27 cellular contexts compared by ENCODE assay signal in genomic region chr20:56371977-56372376, GRCh38. TPM values are rescaled to one million over a fixed set of nuclear protein-coding genes. Genes with fewer than 3 reads are reported as not detected.
"Had no signal": no experiment of that assay in that cellular context is flagged by ENCODE, and none has a peak within 500 bp of the region (broad histone marks: within the 10 kb centered on the region; RNA-seq: fewer than 3 reads in every experiment).

No MANE protein-coding gene starts in this region.

- ATAC-seq: activated naive CD4-positive, alpha-beta T cell treated with anti-CD3 and anti-CD28 coated beads, Interleukin-2, amount 50 U/mL, for 72 hours; activated T-cell treated with anti-CD3 and anti-CD28 coated beads, Interleukin-2, amount 50 U/mL, for 4 hours; Panc1 had no signal

- H3K4me2 ChIP-seq: KMS-11 had no signal

- H3K27ac ChIP-seq: KMS-11, VCaP had no signal

- DNase-seq: activated CD4-positive, alpha-beta memory T cell treated with anti-CD3 and anti-CD28 coated beads for 36 hours; activated CD4-positive, alpha-beta T cell treated with anti-CD3 and anti-CD28 coated beads, Interleukin-2, amount 10 ng/mL, durations not matched to agents 7 days and 5 days; activated CD4-positive, CD25-positive, alpha-beta regulatory T cell; activated CD8-positive, alpha-beta memory T cell treated with anti-CD3 and anti-CD28 coated beads for 24 hours; activated effector memory CD4-positive, alpha-beta T cell treated with anti-CD3 and anti-CD28 coated beads, Interleukin-2, amount 50 U/mL, for 16 hours; activated naive CD4-positive, alpha-beta T cell treated with Interleukin-2 at 50 U/mL for 16 hours; activated naive CD8-positive, alpha-beta T cell treated with anti-CD3 and anti-CD28 coated beads, Interleukin-2, amount 50 U/mL, for 24 hours; activated T-cell treated with anti-CD3 and anti-CD28 coated beads, Interleukin-2, amount 50 U/mL, for 4 hours; amygdala; NCI-H1105; NCI-H1436; NCI-H187; NCI-H2081; NCI-H510A treated with DMSO at 0.1 percent for 48 hours; NCI-H69; NK-92 treated with Interleukin-12 subunit alpha and Interleukin-12 subunit beta, amount 100 ng/mL, for 24 hours; OCI-M1; RPMI8226; SHP77 treated with DMSO at 0.1 percent for 48 hours; T-helper 2 cell; T1000 had no signal

- H3K9ac ChIP-seq: KMS-11 had no signal

RNA-seq across cellular contexts. Expression of gene CASS4, which starts 40.1 kb away (rescaled TPM):
- total RNA-seq: MCF 10A, SK-MEL-5 had no signal
